21 cellular contexts compared by ENCODE assay signal in genomic region chr17:46200200-46200599, GRCh38. TPM values are rescaled to one million over a fixed set of nuclear protein-coding genes. Genes with fewer than 3 reads are reported as not detected.
DNase-seq lines count a peak whose midpoint lies in the region; ATAC-seq, FAIRE-seq and TF ChIP-seq lines count a peak whose summit lies in the region.
"Had no signal": no experiment of that assay in that cellular context is flagged by ENCODE, and none has a peak within 500 bp of the region (broad histone marks: within the 10 kb centered on the region; RNA-seq: fewer than 3 reads in every experiment).

No MANE protein-coding gene starts in this region.

- no peak for TF ChIP-seq POLR2A in K562 (conservative IDR thresholded peaks at IDR 0.05)

- BruUV-seq in Calu3 (replicated peaks; lab: Mats Ljungman, UMichigan) = no TSS peak
- BruUV-seq in K562 (replicated peaks; lab: Mats Ljungman, UMichigan) = no TSS peak

- H3K27ac Mint-ChIP-seq in Calu3 (ENCODE audit: unreplicated experiment) (peak overlapping the region; percentile 11), mesothelial cell of epicardium (peak overlapping the region; percentile 90)

- H3K79me2 ChIP-seq in K562 (ENCODE audit: control insufficient read depth, insufficient read depth, low read length) = peaks cover 73% of the 10 kb centered on the region

- CTCF ChIA-PET in Calu3 (lab: Charles Lee) (interaction anchor here (0.6 to 2.3 kb wide), 4 partner anchors 11 to 565 kb away, joined by 3 to 10 read pairs (median 6); no protein-coding TSS in a partner anchor), K562 (lab: Yijun Ruan, JAX; ENCODE audit: low intra/inter-chr PET ratio) (no interaction called here)

- H3K4me1 Mint-ChIP-seq in Calu3 (ENCODE audit: low read depth, unreplicated experiment) = peaks cover 69% of the 10 kb centered on the region
- peaks cover 28% of the 10 kb centered on the region for H3K4me1 Mint-ChIP-seq in mesothelial cell of epicardium

- H3K27me3 ChIP-seq in K562 (ENCODE audit: control insufficient read depth in 2 of 2, insufficient read depth in 2 of 2, low read length in 2 of 2) = no peaks in the 10 kb centered on the region
- H3K27me3 ChIP-seq in thymus (ENCODE audit: control insufficient read depth, insufficient read depth) = no peaks in the 10 kb centered on the region
- H3K27me3 ChIP-seq: BLaER1 treated with 17β-estradiol and CSF1 and Interleukin-3, amounts not matched to agents 10 nM and 100 nM; SJCRH30 had no signal

- no peak for ATAC-seq in K562

- H4K20me1 ChIP-seq in K562 (replicated peaks; ENCODE audit: control insufficient read depth, insufficient read depth, low read length) = no peaks in the 10 kb centered on the region

- intact Hi-C loops in Calu3 (cut with micrococcal nuclease; ENCODE audit: unreplicated experiment) (no loop called here), K562 (cut with micrococcal nuclease) (no loop called here)

- H3K36me3 ChIP-seq in K562 (ENCODE audit: control insufficient read depth, insufficient read depth, low read length) (no peaks in the 10 kb centered on the region), thymus (ENCODE audit: control insufficient read depth, insufficient read depth) (no peaks in the 10 kb centered on the region)
- H3K36me3 ChIP-seq: SJCRH30 had no signal

- no peak overlapping the region for H3K9ac ChIP-seq in K562 (ENCODE audit: insufficient read depth in 1 of 2, low read depth in 2 of 2, low read length in 2 of 2)
- H3K9ac ChIP-seq: BLaER1 treated with 17β-estradiol and CSF1 and Interleukin-3, amounts not matched to agents 10 nM and 100 nM had no signal

- TF ChIP-seq RAD21 in K562 (CRISPR knock-in tag; conservative IDR thresholded peaks at IDR 0.05 in 1 of 2, IDR thresholded peaks at IDR 0.05 in 1 of 2) = no peak

- POLR2A ChIA-PET in K562 (lab: Yijun Ruan, JAX) = interaction anchor here (0.8 to 2.4 kb wide), 3 partner anchors 10 to 15 kb away, joined by 5 to 12 read pairs (median 9); no protein-coding TSS in a partner anchor

- H3K4me3 Mint-ChIP-seq in Calu3 (ENCODE audit: low read depth, unreplicated experiment) (no peak overlapping the region), mesothelial cell of epicardium (no peak overlapping the region)
- H3K4me3 Mint-ChIP-seq: CD8-positive, alpha-beta memory T cell had no signal

- H3K9me1 ChIP-seq in K562 (ENCODE audit: control insufficient read depth, insufficient read depth, low read length) = no peaks in the 10 kb centered on the region

- no peak overlapping the region for H2AFZ ChIP-seq in K562 (ENCODE audit: low read depth, low read length)

- H3K9me3 ChIP-seq in K562 (replicated peaks; ENCODE audit: control insufficient read depth, insufficient read depth, low read depth, low read length) = no peaks in the 10 kb centered on the region
- H3K9me3 ChIP-seq in thymus (ENCODE audit: control insufficient read depth) = no peaks in the 10 kb centered on the region

- no peak for TF ChIP-seq CTCF in Calu3 (IDR thresholded peaks at IDR 0.05; ENCODE audit: unreplicated experiment)
- TF ChIP-seq CTCF in K562 (IDR thresholded peaks at IDR 0.05 in 2 of 3, conservative IDR thresholded peaks at IDR 0.05 in 1 of 3; ENCODE audit: insufficient read depth in 2 of 3, low read depth in 1 of 3, low read length in 3 of 3) = no peak
- no peak for TF ChIP-seq CTCF in mesothelial cell of epicardium (IDR thresholded peaks at IDR 0.05; ENCODE audit: unreplicated experiment)

- FAIRE-seq in K562 (lab: Jason Lieb, UNC) = no peak
- FAIRE-seq: D721Med, GM12891, GM19239, H1 had no signal

- WGBS in K562 (ENCODE audit: insufficient coverage, low coverage, missing lambda C conversion rate) = 87% methylated on average over 7 of the region's 7 CpGs
- 94% methylated on average over 7 of the region's 7 CpGs for WGBS in thymus

- in situ Hi-C loops in K562 (cut with MboI) = no loop called here

- H3K4me1 ChIP-seq in K562 (replicated peaks in 1 of 2; ENCODE audit: control insufficient read depth in 2 of 2, insufficient read depth in 2 of 2, low read length in 2 of 2) = peaks cover 3 to 4% of the 10 kb centered on the region in 2 experiments; a peak in 3 of 5 replicates
- H3K4me1 ChIP-seq in thymus (ENCODE audit: control insufficient read depth, insufficient read depth, low read length) = peaks cover 22% of the 10 kb centered on the region

- no peak overlapping the region for H3K27ac ChIP-seq in K562 (ENCODE audit: extremely low read depth, low read depth, low read length)
- H3K27ac ChIP-seq in thymus (ENCODE audit: low read depth) = peak overlapping the region; percentile 8
- H3K27ac ChIP-seq: BLaER1 treated with 17β-estradiol and CSF1 and Interleukin-3, amounts not matched to agents 10 nM and 100 nM; SJCRH30 had no signal

- H3K9me3 Mint-ChIP-seq in Calu3 (ENCODE audit: low read depth, unreplicated experiment) = no peaks in the 10 kb centered on the region
- H3K9me3 Mint-ChIP-seq in mesothelial cell of epicardium = peaks cover 9% of the 10 kb centered on the region
- H3K9me3 Mint-ChIP-seq: CD8-positive, alpha-beta memory T cell had no signal

- no peak for DNase-seq in Calu3
- DNase-seq in K562 (ENCODE audit: extremely low read depth in 1 of 4, low spot score in 3 of 4) = no peak
- no peak for DNase-seq in mesothelial cell of epicardium (ENCODE audit: low spot score in 2 of 2, unreplicated experiment in 2 of 2)
- no peak for DNase-seq in ecto neural progenitor cell (ENCODE audit: low spot score)
- DNase-seq in RKO (ENCODE audit: low spot score) = no peak
- DNase-seq in 8988T = no peak
- DNase-seq: CD8-positive, alpha-beta memory T cell; KBM-7; NCI-H1417; NCI-H187; NCI-H2107; NCI-H510A treated with DMSO at 0.1 percent for 48 hours; NCI-H82; OCI-M1; SJCRH30 had no signal

- TF ChIP-seq EP300 in K562 (IDR thresholded peaks at IDR 0.05; ENCODE audit: low read length) = no peak

- H3K4me3 ChIP-seq in K562 (no peak overlapping the region), thymus (ENCODE audit: low read length) (no peak overlapping the region)
- H3K4me3 ChIP-seq: BLaER1 treated with 17β-estradiol and CSF1 and Interleukin-3, amounts not matched to agents 10 nM and 100 nM; SJCRH30 had no signal

- H3K4me2 ChIP-seq in K562 (ENCODE audit: insufficient read depth, low read length) = no peak overlapping the region
- H3K4me2 ChIP-seq: BLaER1 treated with 17β-estradiol and CSF1 and Interleukin-3, amounts not matched to agents 10 nM and 100 nM had no signal

- H3K36me3 Mint-ChIP-seq in Calu3 (ENCODE audit: insufficient read depth, unreplicated experiment) (peaks cover 17% of the 10 kb centered on the region), mesothelial cell of epicardium (peaks cover 20% of the 10 kb centered on the region)

- H3K27me3 Mint-ChIP-seq in Calu3 (ENCODE audit: unreplicated experiment) = no peaks in the 10 kb centered on the region
- no peaks in the 10 kb centered on the region for H3K27me3 Mint-ChIP-seq in mesothelial cell of epicardium (ENCODE audit: low read depth)
- H3K27me3 Mint-ChIP-seq: CD8-positive, alpha-beta memory T cell had no signal

TF ChIP-seq in K562, 482 proteins besides CTCF, POLR2A, EP300 and RAD21 (continues in another document):
- TF ChIP-seq, protein P1, sequence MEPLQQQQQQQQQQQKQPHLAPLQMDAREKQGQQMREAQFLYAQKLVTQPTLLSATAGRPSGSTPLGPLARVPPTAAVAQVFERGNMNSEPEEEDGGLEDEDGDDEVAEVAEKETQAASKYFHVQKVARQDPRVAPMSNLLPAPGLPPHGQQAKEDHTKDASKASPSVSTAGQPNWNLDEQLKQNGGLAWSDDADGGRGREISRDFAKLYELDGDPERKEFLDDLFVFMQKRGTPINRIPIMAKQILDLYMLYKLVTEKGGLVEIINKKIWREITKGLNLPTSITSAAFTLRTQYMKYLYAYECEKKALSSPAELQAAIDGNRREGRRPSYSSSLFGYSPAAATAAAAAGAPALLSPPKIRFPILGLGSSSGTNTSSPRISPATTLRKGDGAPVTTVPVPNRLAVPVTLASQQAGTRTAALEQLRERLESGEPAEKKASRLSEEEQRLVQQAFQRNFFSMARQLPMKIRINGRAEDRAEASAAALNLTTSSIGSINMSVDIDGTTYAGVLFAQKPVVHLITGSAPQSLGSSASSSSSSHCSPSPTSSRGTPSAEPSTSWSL (CRISPR knock-in tag; IDR thresholded peaks at IDR 0.05; ENCODE audit: borderline replicate concordance) = no peak
- no peak for TF ChIP-seq TAF7 (tag; IDR thresholded peaks at IDR 0.05)
- peak; percentile 67 for TF ChIP-seq ZNF316 (IDR thresholded peaks at IDR 0.05)
- TF ChIP-seq, protein P2, sequence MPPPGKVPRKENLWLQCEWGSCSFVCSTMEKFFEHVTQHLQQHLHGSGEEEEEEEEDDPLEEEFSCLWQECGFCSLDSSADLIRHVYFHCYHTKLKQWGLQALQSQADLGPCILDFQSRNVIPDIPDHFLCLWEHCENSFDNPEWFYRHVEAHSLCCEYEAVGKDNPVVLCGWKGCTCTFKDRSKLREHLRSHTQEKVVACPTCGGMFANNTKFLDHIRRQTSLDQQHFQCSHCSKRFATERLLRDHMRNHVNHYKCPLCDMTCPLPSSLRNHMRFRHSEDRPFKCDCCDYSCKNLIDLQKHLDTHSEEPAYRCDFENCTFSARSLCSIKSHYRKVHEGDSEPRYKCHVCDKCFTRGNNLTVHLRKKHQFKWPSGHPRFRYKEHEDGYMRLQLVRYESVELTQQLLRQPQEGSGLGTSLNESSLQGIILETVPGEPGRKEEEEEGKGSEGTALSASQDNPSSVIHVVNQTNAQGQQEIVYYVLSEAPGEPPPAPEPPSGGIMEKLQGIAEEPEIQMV (tag; conservative IDR thresholded peaks at IDR 0.05; ENCODE audit: low read depth) = no peak
- TF ChIP-seq ZNF780A (CRISPR knock-in tag; IDR thresholded peaks at IDR 0.05) = no peak

RNA-seq across cellular contexts. Expression of gene KANSL1, which starts 7.0 kb away (rescaled TPM):
- total RNA-seq in Calu3 (2022) (187 and 190 TPM in 2 replicates), K562 (2014; rRNA removed) (30.5 and 34.6 TPM in 2 replicates), K562 (2014; rRNA removed; fragmentation: Illumina TruSeq; extraction: Trizol) (44.4 and 53.2 TPM in 2 replicates), K562 (2015; rRNA removed; fragmentation: Illumina TruSeq; extraction: Trizol) (43.8 and 44.0 TPM in 2 replicates), K562 (2021) (49.3 and 55.4 TPM in 2 replicates), mesothelial cell of epicardium (185 to 189 TPM (median 189 TPM) in 3 replicates)
- 361 and 617 TPM in 2 replicates for total RNA-seq in K562 (2011; cell fraction: chromatin; rRNA removed; ENCODE audit: low replicate concordance)
- total RNA-seq in K562 (2011; cell fraction: nucleolus; rRNA removed) = 177 and 226 TPM in 2 replicates
- total RNA-seq in K562 (2011; cell fraction: nucleoplasm; rRNA removed) = 302 and 371 TPM in 2 replicates
- polyA plus RNA-seq in K562 (2011; rRNA removed) (22.4 and 25.8 TPM in 2 replicates), K562 (2014; fragmentation: Illumina TruSeq; extraction: Trizol) (22.9 and 25.5 TPM in 2 replicates), K562 (2014; fragmentation: Nextera tagmentation; extraction: Ambion mirVana) (1 to 10 TPM; 3.6 to 6.9 TPM), K562 (2014; rRNA removed) (22.0 and 31.8 TPM in 2 replicates), thymus (22.3 TPM)
- polyA plus RNA-seq in K562 (2011; cell fraction: cytosol; rRNA removed) = 10.5 and 22.5 TPM in 2 replicates
- polyA plus RNA-seq in K562 (2011; cell fraction: nucleus; rRNA removed) = 79.8 and 89.1 TPM in 2 replicates
- polyA plus RNA-seq in K562 (2012) = 17.0 and 24.8 TPM in 2 replicates
- 144 and 185 TPM in 2 replicates for polyA minus RNA-seq in K562 (2011; rRNA and poly(A)+ RNA removed)
- 47.2 and 57.3 TPM in 2 replicates for polyA minus RNA-seq in K562 (2011; cell fraction: cytosol; rRNA and poly(A)+ RNA removed)
- polyA minus RNA-seq in K562 (2011; cell fraction: nucleus; rRNA and poly(A)+ RNA removed) = 115 and 196 TPM in 2 replicates
